ENCODE assay signal across 29 cellular contexts in the genomic region with DNA sequence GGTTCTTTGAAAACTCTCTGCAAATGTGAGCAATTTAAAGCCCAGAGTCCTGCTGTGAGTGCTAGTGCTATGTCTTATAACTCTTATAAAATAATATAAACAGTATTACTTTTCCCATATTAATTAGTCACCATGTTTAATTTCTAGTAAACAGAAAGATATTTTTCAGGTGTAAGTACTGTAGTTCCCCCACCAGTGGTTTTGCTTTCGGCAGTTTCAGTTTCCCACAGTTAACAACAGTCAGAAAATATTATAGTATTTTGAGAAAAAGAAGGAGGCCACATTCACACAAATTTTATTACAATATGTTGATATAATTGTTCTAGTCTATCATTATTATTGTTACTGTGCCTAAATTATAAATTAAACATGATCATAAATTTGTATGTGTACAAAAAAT.
DNase-seq lines count a peak whose midpoint lies in the region; ATAC-seq and TF ChIP-seq lines count a peak whose summit lies in the region.
"Had no signal": no experiment of that assay in that cellular context is flagged by ENCODE, and none has a peak within 500 bp of the region (broad histone marks: within the 10 kb centered on the region; RNA-seq: fewer than 3 reads in every experiment).

No MANE protein-coding gene starts in this region.

- intact Hi-C loops in posterior vena cava (cut with DNase I), result no loop called here

- no peak overlapping the region; the same call in 1 of the 2 replicates for H2AFZ ChIP-seq in KMS-11 (ENCODE audit: low read depth)
- H2AFZ ChIP-seq: parathyroid adenoma had no signal

- H3K9ac ChIP-seq in KMS-11, result peak overlapping the region; percentile 12; the same call in 1 of the 2 replicates
- H3K9ac ChIP-seq: parathyroid adenoma had no signal

- peak overlapping the region; percentile 75 for H3K27ac ChIP-seq in KMS-11
- no peak overlapping the region for H3K27ac ChIP-seq in gastroesophageal sphincter
- H3K27ac ChIP-seq: adrenal gland, parathyroid adenoma, RWPE1, stomach had no signal

- H3K79me2 ChIP-seq in KMS-11 (ENCODE audit: insufficient read depth, low read depth), result no peaks in the 10 kb centered on the region
- H3K79me2 ChIP-seq: parathyroid adenoma had no signal

- no peaks in the 10 kb centered on the region for H4K20me1 ChIP-seq in KMS-11 (ENCODE audit: insufficient read depth)

- H3K27me3 ChIP-seq in KMS-11 (ENCODE audit: insufficient read depth, low read depth), result no peaks in the 10 kb centered on the region
- H3K27me3 ChIP-seq in gastroesophageal sphincter, result no peaks in the 10 kb centered on the region
- H3K27me3 ChIP-seq: adrenal gland, stomach had no signal

- 81 to 82% methylated on average over 1 of the region's 1 CpG for WGBS in gastroesophageal sphincter (ENCODE audit: low coverage in 1 of 2), 2 donors

- ATAC-seq in GM18498 (IDR thresholded peaks at IDR 0.05; ENCODE audit: unreplicated experiment) (peak; percentile 77), GM21381 (IDR thresholded peaks at IDR 0.05; ENCODE audit: unreplicated experiment) (peak; percentile 65), HG02885 (IDR thresholded peaks at IDR 0.05; ENCODE audit: poor library complexity, unreplicated experiment) (peak; percentile 50), HG02642 (IDR thresholded peaks at IDR 0.05; ENCODE audit: poor library complexity, unreplicated experiment) (no peak), gastroesophageal sphincter (no peak), GM18909 (IDR thresholded peaks at IDR 0.05; ENCODE audit: poor library complexity, unreplicated experiment) (no peak)
- ATAC-seq: activated T-cell treated with anti-CD3 and anti-CD28 coated beads, Interleukin-2, amount 50 U/mL, for 4 hours; CD8-positive, alpha-beta T cell; sciatic nerve; SK-N-SH treated with all-trans-retinoic acid at 6 μM for 48 hours had no signal

- H3K4me3 ChIP-seq in KMS-11 (IDR thresholded peaks at IDR 0.05; ENCODE audit: insufficient read depth, low read depth, low read length) (no peak overlapping the region), gastroesophageal sphincter (no peak overlapping the region)
- H3K4me3 ChIP-seq: adrenal gland, lung, stomach had no signal

- no peak for DNase-seq in posterior vena cava (ENCODE audit: low spot score)
- DNase-seq: activated CD4-positive, alpha-beta T cell treated with anti-CD3 and anti-CD28 coated beads for 4 hours; activated naive CD4-positive, alpha-beta T cell treated with Interleukin-2 at 50 U/mL for 16 hours; activated T-cell treated with anti-CD3 and anti-CD28 coated beads, Interleukin-2, amount 50 U/mL, for 4 hours; adrenal gland; AML-193; CD8-positive, alpha-beta T cell; DMS 273 treated with DMSO at 0.1 percent for 48 hours; head of caudate nucleus; IMR-90; kidney glomerular epithelial cell; NCI-H2029 treated with DMSO at 0.1 percent for 48 hours; NCI-H226; NCI-H774; nephron progenitor cell; stomach; trophoblast cell had no signal

- H3K9me3 ChIP-seq in gastroesophageal sphincter, result no peaks in the 10 kb centered on the region
- H3K9me3 ChIP-seq: adrenal gland had no signal

- no peak for TF ChIP-seq POLR2A in gastroesophageal sphincter (IDR thresholded peaks at IDR 0.05)

- no peaks in the 10 kb centered on the region for H3K36me3 ChIP-seq in KMS-11 (ENCODE audit: insufficient read depth)
- H3K36me3 ChIP-seq in gastroesophageal sphincter, result no peaks in the 10 kb centered on the region
- H3K36me3 ChIP-seq: adrenal gland, stomach had no signal

- peak overlapping the region; percentile 68 for H3K4me2 ChIP-seq in KMS-11

- TF ChIP-seq EP300 in gastroesophageal sphincter (IDR thresholded peaks at IDR 0.05), result no peak

- TF ChIP-seq CTCF in KMS-11 (conservative IDR thresholded peaks at IDR 0.05; ENCODE audit: low read depth, low read length), result no peak
- TF ChIP-seq CTCF in gastroesophageal sphincter (IDR thresholded peaks at IDR 0.05), result no peak

- H3K4me1 ChIP-seq in KMS-11 (ENCODE audit: low read depth, poor library complexity, severe bottlenecking) (peaks cover 30% of the 10 kb centered on the region), gastroesophageal sphincter (no peaks in the 10 kb centered on the region)
- H3K4me1 ChIP-seq: adrenal gland, parathyroid adenoma, stomach had no signal

Comparison
In these comparisons a context has a peak if more than half of its experiments do, and no peak if none do; other contexts are left out.
1. ATAC-seq: peak in GM18498 (single experiment), GM21381 (single experiment) and HG02885 (single experiment); none in HG02642 (single experiment), gastroesophageal sphincter (single experiment) and GM18909 (single experiment).